In the genomic region with DNA sequence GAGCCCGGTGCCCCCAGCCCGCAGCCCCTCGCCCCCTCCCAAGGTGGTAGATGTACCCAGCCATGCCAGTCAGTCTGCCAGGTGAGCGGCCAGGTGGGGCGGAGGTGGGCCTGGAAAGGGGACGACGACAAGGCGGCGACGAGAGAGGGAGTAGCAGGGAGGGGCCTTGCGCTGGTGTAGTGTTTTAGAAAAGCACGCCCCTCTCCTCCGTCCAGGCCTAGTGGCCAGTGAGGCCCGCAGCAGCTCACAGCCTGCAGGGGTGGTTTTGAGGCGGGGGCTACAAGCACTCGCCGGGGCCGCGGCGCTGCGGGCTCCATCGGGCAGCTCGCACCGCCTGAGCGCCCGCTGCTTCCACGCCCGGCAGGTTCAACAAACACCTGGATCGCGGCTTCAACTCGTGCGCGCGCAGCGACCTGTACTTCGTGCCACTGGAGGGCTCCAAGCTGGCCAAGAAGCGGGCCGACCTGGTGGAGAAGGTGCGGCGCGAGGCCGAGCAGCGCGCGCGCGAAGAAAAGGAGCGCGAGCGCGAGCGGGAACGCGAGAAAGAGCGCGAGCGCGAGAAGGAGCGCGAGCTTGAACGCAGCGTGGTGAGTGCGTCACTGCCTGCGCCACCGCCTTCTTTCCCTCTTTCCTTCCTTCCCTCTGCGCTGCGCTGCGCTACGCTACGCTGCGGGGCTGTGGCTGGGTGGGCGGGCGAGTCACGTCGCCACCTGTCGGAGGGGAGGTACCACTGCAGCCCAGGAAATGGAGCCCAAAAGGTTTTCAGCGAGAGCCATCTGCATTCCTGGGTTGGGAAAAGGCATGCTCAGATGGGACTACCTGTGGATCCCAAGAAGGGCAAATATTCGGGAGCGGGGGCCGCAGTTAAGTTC, we compare ENCODE assay signal across 8 cellular contexts. TPM values are rescaled to one million over a fixed set of nuclear protein-coding genes. Genes with fewer than 3 reads are reported as not detected.
DNase-seq lines count a peak whose midpoint lies in the region; TF ChIP-seq lines count a peak whose summit lies in the region.

No MANE protein-coding gene starts in this region.

- no peaks in the 10 kb centered on the region for H3K9me3 Mint-ChIP-seq in HFFc6
- H3K9me3 Mint-ChIP-seq in activated naive CD4-positive, alpha-beta T cell treated with anti-CD3 and anti-CD28 coated beads, Interleukin-2, amount 50 U/mL, for 24 hours: no peaks in the 10 kb centered on the region

- H3K4me3 ChIP-seq in SK-N-MC (peak overlapping the region; percentile 85), testis (peak overlapping the region; percentile 70 to 79)

- intact Hi-C loops in testis (cut with DNase I; ENCODE audit: low total_unique reads): no loop called here

- CTCF ChIA-PET in GM10248 (lab: Yijun Ruan, JAX): interaction anchor here (0.6 to 22.9 kb wide), 25 partner anchors 9 to 184 kb away, joined by 3 to 530 read pairs (median 5); partner anchors contain the start of genes ATN1, C12orf57, C1RL and CDCA3

- peaks cover 55% of the 10 kb centered on the region for H3K4me1 Mint-ChIP-seq in HFFc6 (ENCODE audit: low read depth)
- H3K4me1 Mint-ChIP-seq in activated naive CD4-positive, alpha-beta T cell treated with anti-CD3 and anti-CD28 coated beads, Interleukin-2, amount 50 U/mL, for 24 hours: peaks cover 59% of the 10 kb centered on the region

- DNase-seq in GM10248 (ENCODE audit: extremely low spot score) (peak; percentile 87), HFFc6 (peak; percentile 90), NCI-H1048 (lab: John Stamatoyannopoulos, UW) (peak; percentile 92), SK-N-MC (ENCODE audit: low read depth, low spot score) (peak; percentile 78), germinal center (ENCODE audit: low spot score) (peak; percentile 86), occipital lobe (lab: John Stamatoyannopoulos, UW) (peak; percentile 90), testis (peak; percentile 96)

- H3K36me3 Mint-ChIP-seq in HFFc6 (ENCODE audit: low read depth): peaks cover 53% of the 10 kb centered on the region
- H3K36me3 Mint-ChIP-seq in activated naive CD4-positive, alpha-beta T cell treated with anti-CD3 and anti-CD28 coated beads, Interleukin-2, amount 50 U/mL, for 24 hours: peaks cover 12% of the 10 kb centered on the region

- H3K36me3 ChIP-seq in SK-N-MC (ENCODE audit: insufficient read depth, low read length) (peaks cover 51% of the 10 kb centered on the region), testis (ENCODE audit: low read depth, missing control alignments) (no peaks in the 10 kb centered on the region)

- no peaks in the 10 kb centered on the region for H3K27me3 ChIP-seq in testis

- WGBS in testis, 2 donors: 0% methylated on average over 2 to 80 of the region's 80 CpGs

- POLR2A ChIA-PET in GM10248 (lab: Yijun Ruan, JAX): interaction anchor here (1.0 to 1.4 kb wide), 4 partner anchors 8 to 21 kb away, joined by 3 to 6 read pairs (median 4); no protein-coding TSS in a partner anchor

- H3K27me3 Mint-ChIP-seq in HFFc6 (ENCODE audit: insufficient read depth): peaks cover 10% of the 10 kb centered on the region
- H3K27me3 Mint-ChIP-seq in activated naive CD4-positive, alpha-beta T cell treated with anti-CD3 and anti-CD28 coated beads, Interleukin-2, amount 50 U/mL, for 24 hours: no peaks in the 10 kb centered on the region

- H3K9me3 ChIP-seq in SK-N-MC (ENCODE audit: low read depth, low read length) (no peaks in the 10 kb centered on the region), testis (no peaks in the 10 kb centered on the region)

- TF ChIP-seq CTCF in GM10248 (IDR thresholded peaks at IDR 0.05; ENCODE audit: control extremely low read depth, extremely low read depth, low read depth, missing control alignments): peak; percentile 98
- peak; percentile 95 for TF ChIP-seq CTCF in HFFc6 (IDR thresholded peaks at IDR 0.05)
- TF ChIP-seq CTCF in testis (IDR thresholded peaks at IDR 0.05): peak; percentile 94 to 99 (median 95)

- peak; percentile 25 for TF ChIP-seq POLR2A in testis (IDR thresholded peaks at IDR 0.05)

- peaks cover 30% of the 10 kb centered on the region for H3K4me1 ChIP-seq in testis

- peak overlapping the region; percentile 84 for H3K27ac Mint-ChIP-seq in HFFc6
- peak overlapping the region; percentile 98 for H3K27ac Mint-ChIP-seq in activated naive CD4-positive, alpha-beta T cell treated with anti-CD3 and anti-CD28 coated beads, Interleukin-2, amount 50 U/mL, for 24 hours

- peak overlapping the region; percentile 94 for H3K9ac ChIP-seq in SK-N-MC (ENCODE audit: insufficient read length)

- peak overlapping the region; percentile 92 for H3K27ac ChIP-seq in SK-N-MC
- peak overlapping the region; percentile 88 to 94 for H3K27ac ChIP-seq in testis

- H3K4me3 Mint-ChIP-seq in HFFc6: peak overlapping the region; percentile 65
- H3K4me3 Mint-ChIP-seq in activated naive CD4-positive, alpha-beta T cell treated with anti-CD3 and anti-CD28 coated beads, Interleukin-2, amount 50 U/mL, for 24 hours: peak overlapping the region; percentile 92

RNA-seq across cellular contexts. Expression of gene RNU7-1, which starts 5.9 kb away (rescaled TPM):
- not detected for total RNA-seq in HFFc6 (2021; fragmentation: NEBNext Ultra II Directional; extraction: Animal tissue kit (Norgen Biotek cat#: 25700))
- total RNA-seq in occipital lobe (not detected), testis (not detected)
- polyA plus RNA-seq in testis (ENCODE audit: insufficient read depth, low read depth, low replicate concordance): not detected

RNA-seq across cellular contexts. Expression of gene C12orf57, which starts 6.1 kb away (rescaled TPM):
- 100 to 1,000 TPM; 115 to 131 (median 123) TPM for total RNA-seq in HFFc6 (2021; fragmentation: NEBNext Ultra II Directional; extraction: Animal tissue kit (Norgen Biotek cat#: 25700))
- total RNA-seq in occipital lobe (243 TPM), testis (100 to 1,000 TPM; 143 to 236 TPM)
- polyA plus RNA-seq in testis (ENCODE audit: insufficient read depth, low read depth, low replicate concordance): 141 TPM

RNA-seq across cellular contexts. Expression of gene ATN1, which starts 10.0 kb away (rescaled TPM):
- 100 to 1,000 TPM in 4 of 6 experiments, 10 to 100 TPM in 2; 96.8 to 120 (median 107) TPM for total RNA-seq in HFFc6 (2021; fragmentation: NEBNext Ultra II Directional; extraction: Animal tissue kit (Norgen Biotek cat#: 25700))
- total RNA-seq in occipital lobe: 9.2 TPM
- total RNA-seq in testis: 10 to 100 TPM; 63.4 to 73.2 TPM
- 40.5 TPM for polyA plus RNA-seq in testis (ENCODE audit: insufficient read depth, low read depth, low replicate concordance)

RNA-seq across cellular contexts. Expression of gene PTPN6, which starts 13.4 kb away (rescaled TPM):
- not detected for total RNA-seq in HFFc6 (2021; fragmentation: NEBNext Ultra II Directional; extraction: Animal tissue kit (Norgen Biotek cat#: 25700))
- total RNA-seq in occipital lobe: 3.1 TPM
- total RNA-seq in testis: 1 to 10 TPM; 3.7 to 9.1 TPM
- polyA plus RNA-seq in testis (ENCODE audit: insufficient read depth, low read depth, low replicate concordance): 19.1 TPM

RNA-seq across cellular contexts. Expression of gene ENO2, which starts 23.3 kb away (rescaled TPM):
- total RNA-seq in HFFc6 (2021; fragmentation: NEBNext Ultra II Directional; extraction: Animal tissue kit (Norgen Biotek cat#: 25700)): 10 to 100 TPM; 18.9 to 26.9 (median 24.7) TPM
- 137 TPM for total RNA-seq in occipital lobe
- 1 to 10 TPM; 8.8 to 8.9 TPM for total RNA-seq in testis
- polyA plus RNA-seq in testis (ENCODE audit: insufficient read depth, low read depth, low replicate concordance): 14.3 TPM

Comparison
In these comparisons a context has a peak if more than half of its experiments do, and no peak if none do; other contexts are left out.
1. Peak in every context shown above with its lines: DNase-seq, H3K4me3 ChIP-seq and H3K27ac ChIP-seq.